Comparison of ENCODE assay signal across 9 cellular contexts in the genomic region with DNA sequence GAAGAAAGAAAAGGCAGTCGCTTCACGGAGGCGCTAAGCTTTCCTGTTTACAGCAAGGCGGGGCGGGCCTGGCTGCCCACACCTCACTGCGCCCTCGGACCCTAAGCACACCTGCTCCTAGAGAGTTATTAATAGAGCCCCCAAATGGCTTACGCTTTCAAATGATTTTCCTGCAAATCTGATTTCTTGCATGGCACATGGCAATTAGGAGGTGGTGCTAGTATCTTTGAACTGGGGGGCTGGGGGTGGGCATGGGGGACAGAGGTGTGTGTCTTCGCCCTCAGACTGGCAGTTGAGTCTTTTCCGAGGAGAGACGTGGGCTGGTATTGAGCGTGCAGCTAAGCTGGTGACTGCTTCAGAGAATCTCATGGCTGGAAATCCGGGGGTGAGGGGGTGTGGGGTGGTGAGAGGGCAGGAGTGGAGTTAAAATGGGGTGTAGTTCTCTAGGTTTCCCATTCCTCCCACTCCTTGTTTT. TPM values are rescaled to one million over a fixed set of nuclear protein-coding genes. Genes with fewer than 3 reads are reported as not detected.
A peak's percentile ranks its signal among the peaks of the same experiment; 100 is the strongest.
DNase-seq lines count a peak whose midpoint lies in the region; ATAC-seq and TF ChIP-seq lines count a peak whose summit lies in the region.
"Had no signal": no experiment of that assay in that cellular context is flagged by ENCODE, and none has a peak within 500 bp of the region (broad histone marks: within the 10 kb centered on the region; RNA-seq: fewer than 3 reads in every experiment).

No MANE protein-coding gene starts in this region.

- intact Hi-C loops in stomach (cut with DNase I; ENCODE audit: low total_unique reads), result loop anchor here (10.0 kb wide), 1 partner anchor 323 kb away; no protein-coding TSS in a partner anchor

- H3K27ac ChIP-seq in SK-N-MC (no peak overlapping the region), mesodermal cell (ENCODE audit: low read depth, low read length, severe bottlenecking) (no peak overlapping the region), stomach (peak overlapping the region in 4 of 5 donors; percentile 36 to 84 (median 68))

- ATAC-seq in GM18867 (IDR thresholded peaks at IDR 0.05; ENCODE audit: unreplicated experiment), result peak; percentile 13
- no peak for ATAC-seq in HG03095 (IDR thresholded peaks at IDR 0.05; ENCODE audit: unreplicated experiment)

- H3K9me3 ChIP-seq in SK-N-MC (ENCODE audit: low read depth, low read length), result no peaks in the 10 kb centered on the region
- H3K9me3 ChIP-seq in mesodermal cell (ENCODE audit: control insufficient read depth, low read length), result no peaks in the 10 kb centered on the region
- no peaks in the 10 kb centered on the region for H3K9me3 ChIP-seq in stomach

- in situ Hi-C loops in astrocyte of the spinal cord (cut with HindIII; ENCODE audit: low sequenced_read_pairs), result no loop called here

- DNase-seq in SK-N-MC (ENCODE audit: low read depth, low spot score) (no peak), astrocyte of the spinal cord (ENCODE audit: low read depth, low spot score) (no peak), stomach (no peak), SIG-M5 (lab: John Stamatoyannopoulos, UW) (no peak), COLO829 (ENCODE audit: low spot score) (no peak)

- H3K4me3 ChIP-seq in SK-N-MC (peak overlapping the region; percentile 89), astrocyte of the spinal cord (ENCODE audit: low read depth, low read length) (peak overlapping the region; percentile 65), mesodermal cell (ENCODE audit: extremely low read depth, insufficient read depth, low read length, poor library complexity, severe bottlenecking) (peak overlapping the region; percentile 28), stomach (peak overlapping the region; percentile 54 to 67 (median 60))

- H3K4me1 ChIP-seq in mesodermal cell (ENCODE audit: control insufficient read depth, insufficient read depth, low read length, poor library complexity, severe bottlenecking), result peaks cover 15% of the 10 kb centered on the region
- H3K4me1 ChIP-seq in stomach, result peaks cover 14 to 37% (median 34%) of the 10 kb centered on the region in 4 donors

- TF ChIP-seq POLR2A in stomach (IDR thresholded peaks at IDR 0.05), result no peak

- H3K36me3 ChIP-seq in SK-N-MC (ENCODE audit: insufficient read depth, low read length) (no peaks in the 10 kb centered on the region), mesodermal cell (ENCODE audit: control insufficient read depth, insufficient read depth, low read length) (peaks cover 11% of the 10 kb centered on the region), stomach (no peaks in the 10 kb centered on the region)

- no peak for TF ChIP-seq CTCF in astrocyte of the spinal cord (IDR thresholded peaks at IDR 0.05; ENCODE audit: low read depth, low read length)
- no peak for TF ChIP-seq CTCF in stomach (IDR thresholded peaks at IDR 0.05)

- H3K27me3 ChIP-seq in stomach, result peaks cover 0 to 34% (median 16%) of the 10 kb centered on the region in 3 donors

- H3K9ac ChIP-seq in SK-N-MC (ENCODE audit: insufficient read length), result peak overlapping the region; percentile 24

- TF ChIP-seq EP300 in stomach (IDR thresholded peaks at IDR 0.05), result no peak

- WGBS in mesodermal cell (ENCODE audit: insufficient coverage in 2 of 2), 2 experiments, result 35% methylated on average over 4 of the region's 13 CpGs; no CpG with 5 or more reads in 1 of the 2 experiments
- WGBS in stomach, 5 donors, result 12 to 29% (median 21%) methylated on average over 13 of the region's 13 CpGs

RNA-seq across cellular contexts. Expression of a gene that starts 1.3 kb away (rescaled TPM):
- 20.4 TPM for polyA plus RNA-seq in mesodermal cell (2013, experiment 1 of 2)
- 16.0 TPM for polyA plus RNA-seq in mesodermal cell (2013, experiment 2 of 2)
- total RNA-seq in stomach, result 10 to 100 TPM in 3 of 5 donors, 1 to 10 TPM in 2; 5.8 to 54.0 (median 14.3) TPM
- 10 to 100 TPM in 1 of 3 donors, 1 to 10 TPM in 2; 3.7 to 11.6 (median 8.4) TPM for polyA plus RNA-seq in stomach
- total RNA-seq: NCI-H460 had no signal

Comparison
In these comparisons a context has a peak if more than half of its experiments do, and no peak if none do; other contexts are left out.
1. H3K27ac ChIP-seq: peak in stomach (4 of 5); none in SK-N-MC (single experiment) and mesodermal cell (single experiment).
2. H3K4me3 ChIP-seq: peak in every context shown above with its lines; median percentile 89 in SK-N-MC; 65 in astrocyte of the spinal cord; 60 in stomach; 28 in mesodermal cell.